ENCODE assay signal across 19 cellular contexts in the genomic region with DNA sequence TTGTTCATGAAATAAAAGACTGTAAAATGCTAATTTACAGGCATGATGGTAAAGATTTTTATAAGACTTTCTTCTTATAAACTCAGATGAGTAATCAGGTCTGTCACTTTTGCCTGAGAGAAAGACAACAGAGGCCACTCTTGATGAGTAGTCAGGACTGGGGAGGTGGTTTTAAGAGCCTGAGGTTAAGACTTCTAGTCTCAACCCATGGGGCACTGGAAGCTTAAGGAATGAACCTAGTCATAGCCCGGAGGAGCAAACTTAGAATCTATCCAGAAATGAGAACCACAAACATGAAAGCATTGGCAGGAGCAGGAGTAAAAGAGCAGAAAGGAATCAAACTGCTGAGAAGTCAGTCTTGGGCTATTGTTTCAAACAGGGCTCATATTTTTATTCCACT.
DNase-seq lines count a peak whose midpoint lies in the region; FAIRE-seq and TF ChIP-seq lines count a peak whose summit lies in the region.
"Had no signal": no experiment of that assay in that cellular context is flagged by ENCODE, and none has a peak within 500 bp of the region (broad histone marks: within the 10 kb centered on the region; RNA-seq: fewer than 3 reads in every experiment).

No MANE protein-coding gene starts in this region.

- H3K4me1 ChIP-seq in mammary epithelial cell (ENCODE audit: insufficient read depth, low read length), result no peaks in the 10 kb centered on the region
- H3K4me1 ChIP-seq in astrocyte (ENCODE audit: insufficient read depth, low read length), result no peaks in the 10 kb centered on the region
- H3K4me1 ChIP-seq: BLaER1 had no signal

- no peak overlapping the region for H3K4me3 ChIP-seq in mammary epithelial cell (replicated peaks in 1 of 3; ENCODE audit: insufficient read depth in 1 of 3, low read depth in 2 of 3, low read length in 3 of 3)
- no peak overlapping the region for H3K4me3 ChIP-seq in astrocyte (ENCODE audit: insufficient read depth, low read depth, low read length)
- H3K4me3 ChIP-seq: BLaER1 had no signal

- no peaks in the 10 kb centered on the region for H3K36me3 Mint-ChIP-seq in MCF 10A (ENCODE audit: insufficient read depth, unreplicated experiment)
- no peaks in the 10 kb centered on the region for H3K36me3 Mint-ChIP-seq in astrocyte (ENCODE audit: low read depth, unreplicated experiment)
- H3K36me3 Mint-ChIP-seq in glutamatergic neuron (ENCODE audit: unreplicated experiment), result no peaks in the 10 kb centered on the region
- H3K36me3 Mint-ChIP-seq in endothelial cell (ENCODE audit: low read depth, unreplicated experiment), result no peaks in the 10 kb centered on the region
- H3K36me3 Mint-ChIP-seq: CD8-positive, alpha-beta T cell had no signal

- H3K4me1 Mint-ChIP-seq in MCF 10A (ENCODE audit: insufficient read depth, unreplicated experiment) (peaks cover 6% of the 10 kb centered on the region), astrocyte (ENCODE audit: low read depth, unreplicated experiment) (peaks cover 13% of the 10 kb centered on the region), glutamatergic neuron (ENCODE audit: low read depth, unreplicated experiment) (peaks cover 13% of the 10 kb centered on the region), endothelial cell (ENCODE audit: unreplicated experiment) (no peaks in the 10 kb centered on the region)

- WGBS in mammary epithelial cell (ENCODE audit: low coverage, missing lambda C conversion rate), result 0% methylated on average over 1 of the region's 1 CpG

- TF ChIP-seq CTCF in MCF 10A (IDR thresholded peaks at IDR 0.05; ENCODE audit: unreplicated experiment), result no peak
- TF ChIP-seq CTCF in mammary epithelial cell (conservative IDR thresholded peaks at IDR 0.05 in 1 of 2, IDR thresholded peaks at IDR 0.05 in 1 of 2; ENCODE audit: extremely low read depth in 1 of 2, insufficient read depth in 1 of 2, low read depth in 1 of 2, low read length in 2 of 2), result no peak
- no peak for TF ChIP-seq CTCF in astrocyte (IDR thresholded peaks at IDR 0.05; ENCODE audit: insufficient read depth, low read depth, low read length)
- TF ChIP-seq CTCF in glutamatergic neuron (IDR thresholded peaks at IDR 0.05; ENCODE audit: partially characterized antibody, unreplicated experiment), result no peak
- no peak for TF ChIP-seq CTCF in endothelial cell (IDR thresholded peaks at IDR 0.05; ENCODE audit: unreplicated experiment)

- no peaks in the 10 kb centered on the region for H3K9me3 ChIP-seq in mammary epithelial cell (replicated peaks; ENCODE audit: insufficient read depth, low read length)
- no peaks in the 10 kb centered on the region for H3K9me3 ChIP-seq in astrocyte (ENCODE audit: insufficient read depth, low read depth, low read length)
- H3K9me3 ChIP-seq: BLaER1 had no signal

- intact Hi-C loops in MCF 10A (cut with micrococcal nuclease) (no loop called here), mammary epithelial cell (cut with micrococcal nuclease) (no loop called here)

- dilution Hi-C loops in mammary epithelial cell (cut with HindIII; ENCODE audit: low sequenced_read_pairs), result no loop called here

- H3K36me3 ChIP-seq in mammary epithelial cell (ENCODE audit: insufficient read depth, low read length) (no peaks in the 10 kb centered on the region), astrocyte (ENCODE audit: insufficient read depth, low read length) (no peaks in the 10 kb centered on the region)
- H3K36me3 ChIP-seq: BLaER1 had no signal

- H3K27me3 Mint-ChIP-seq in MCF 10A (ENCODE audit: insufficient read depth, unreplicated experiment), result no peaks in the 10 kb centered on the region
- no peaks in the 10 kb centered on the region for H3K27me3 Mint-ChIP-seq in astrocyte (ENCODE audit: low read depth, unreplicated experiment)
- H3K27me3 Mint-ChIP-seq in glutamatergic neuron (ENCODE audit: unreplicated experiment), result no peaks in the 10 kb centered on the region
- no peaks in the 10 kb centered on the region for H3K27me3 Mint-ChIP-seq in endothelial cell (ENCODE audit: unreplicated experiment)

- no TSS peak for BruUV-seq in MCF 10A (replicated peaks; lab: Mats Ljungman, UMichigan)
- no TSS peak for BruUV-seq in mammary epithelial cell (replicated peaks; lab: Mats Ljungman, UMichigan)

- H4K20me1 ChIP-seq in mammary epithelial cell (ENCODE audit: insufficient read depth, low read length) (no peaks in the 10 kb centered on the region), astrocyte (ENCODE audit: insufficient read depth, low read length) (no peaks in the 10 kb centered on the region)
- H4K20me1 ChIP-seq: BLaER1 had no signal

- FAIRE-seq in astrocyte (lab: Jason Lieb, UNC), result no peak
- FAIRE-seq: HepG2 had no signal

- H3K9me3 Mint-ChIP-seq in MCF 10A (ENCODE audit: unreplicated experiment) (no peaks in the 10 kb centered on the region), astrocyte (ENCODE audit: unreplicated experiment) (no peaks in the 10 kb centered on the region), glutamatergic neuron (ENCODE audit: unreplicated experiment) (no peaks in the 10 kb centered on the region), endothelial cell (ENCODE audit: unreplicated experiment) (no peaks in the 10 kb centered on the region)
- H3K9me3 Mint-ChIP-seq: CD8-positive, alpha-beta T cell had no signal

- H3K9ac ChIP-seq in mammary epithelial cell (ENCODE audit: insufficient read depth, low read length) (no peak overlapping the region), astrocyte (ENCODE audit: low read length) (no peak overlapping the region)
- H3K9ac ChIP-seq: BLaER1, KMS-11 had no signal

- no peaks in the 10 kb centered on the region for H3K27me3 ChIP-seq in mammary epithelial cell (ENCODE audit: insufficient read depth, low read length)
- no peaks in the 10 kb centered on the region for H3K27me3 ChIP-seq in astrocyte (ENCODE audit: insufficient read depth, low read length)
- H3K27me3 ChIP-seq: BLaER1 had no signal

- H3K79me2 ChIP-seq in mammary epithelial cell (ENCODE audit: insufficient read depth, low read length) (no peaks in the 10 kb centered on the region), astrocyte (ENCODE audit: insufficient read depth, low read length) (no peaks in the 10 kb centered on the region)

- DNase-seq in MCF 10A (ENCODE audit: unreplicated experiment), result peak; percentile 18
- no peak for DNase-seq in mammary epithelial cell
- peak; percentile 5 for DNase-seq in astrocyte (ENCODE audit: low read depth)
- no peak for DNase-seq in glutamatergic neuron
- peak; percentile 28 for DNase-seq in stromal cell of bone marrow (ENCODE audit: low read depth)
- no peak for DNase-seq in anterior cingulate cortex (lab: John Stamatoyannopoulos, UW)
- no peak for DNase-seq in HT-29 (ENCODE audit: low spot score)
- no peak for DNase-seq in endothelial cell (ENCODE audit: low spot score)
- DNase-seq: CD8-positive, alpha-beta T cell; HCEC 1CT; NCI-H187; NCI-H2171; NCI-H446; NCI-H69; SHP77 treated with DMSO at 0.1 percent for 48 hours had no signal

- CTCF ChIA-PET in MCF 10A (lab: Yijun Ruan, JAX), result no interaction called here
- CTCF ChIA-PET in mammary epithelial cell (lab: Charles Lee; ENCODE audit: low non-redundant PET), result no interaction called here

- H3K27ac ChIP-seq in mammary epithelial cell (ENCODE audit: insufficient read depth, low read depth, low read length), result no peak overlapping the region
- no peak overlapping the region for H3K27ac ChIP-seq in astrocyte (ENCODE audit: low read depth, low read length)
- H3K27ac ChIP-seq: 22Rv1, BLaER1, KMS-11 had no signal

- POLR2A ChIA-PET in MCF 10A (lab: Yijun Ruan, JAX), result no interaction called here

- in situ Hi-C loops in mammary epithelial cell (cut with MboI; ENCODE audit: low sequenced_read_pairs in 2 of 2), result no loop called here

- H3K27ac Mint-ChIP-seq in MCF 10A (ENCODE audit: low read depth, unreplicated experiment) (no peak overlapping the region), astrocyte (ENCODE audit: unreplicated experiment) (no peak overlapping the region), glutamatergic neuron (ENCODE audit: unreplicated experiment) (peak overlapping the region; percentile 34), endothelial cell (ENCODE audit: unreplicated experiment) (no peak overlapping the region)
- H3K27ac Mint-ChIP-seq: CD8-positive, alpha-beta T cell had no signal

- H2AFZ ChIP-seq in mammary epithelial cell (ENCODE audit: low read depth, low read length) (no peak overlapping the region), astrocyte (ENCODE audit: low read depth, low read length) (no peak overlapping the region)

- H3K4me2 ChIP-seq in mammary epithelial cell (ENCODE audit: insufficient read depth, low read depth, low read length), result no peak overlapping the region
- H3K4me2 ChIP-seq in astrocyte (ENCODE audit: low read length), result no peak overlapping the region
- H3K4me2 ChIP-seq: BLaER1, KMS-11 had no signal

- H3K4me3 Mint-ChIP-seq in MCF 10A (ENCODE audit: unreplicated experiment) (no peak overlapping the region), astrocyte (ENCODE audit: unreplicated experiment) (no peak overlapping the region), glutamatergic neuron (ENCODE audit: unreplicated experiment) (no peak overlapping the region), endothelial cell (ENCODE audit: unreplicated experiment) (no peak overlapping the region)
- H3K4me3 Mint-ChIP-seq: CD8-positive, alpha-beta T cell had no signal

Comparison
In these comparisons a context has a peak if more than half of its experiments do, and no peak if none do; other contexts are left out.
1. DNase-seq: peak in MCF 10A (single experiment), astrocyte (single experiment) and stromal cell of bone marrow (single experiment); none in mammary epithelial cell (single experiment), glutamatergic neuron (single experiment), anterior cingulate cortex (0 of 58), HT-29 (single experiment) and endothelial cell (single experiment).